1 cellular context compared by ENCODE assay signal in genomic region chr12:64522807-64523206, GRCh38.
TF ChIP-seq lines count a peak whose summit lies in the region.

No MANE protein-coding gene starts in this region.

TF ChIP-seq in SK-N-SH treated with all-trans-retinoic acid at 6 μM for 48 hours, 23 proteins besides CTCF, POLR2A, EP300 and RAD21 (continued from another document):
- no peak for TF ChIP-seq TCF4 (CRISPR knock-in tag; IDR thresholded peaks at IDR 0.05; ENCODE audit: borderline replicate concordance)
- no peak for TF ChIP-seq ZNF565 (CRISPR knock-in tag; conservative IDR thresholded peaks at IDR 0.05; ENCODE audit: low read depth)
- TF ChIP-seq PPARA (CRISPR knock-in tag; IDR thresholded peaks at IDR 0.05; ENCODE audit: borderline replicate concordance) = no peak
- TF ChIP-seq BACH2 (CRISPR knock-in tag; IDR thresholded peaks at IDR 0.05; ENCODE audit: borderline replicate concordance) = no peak
- TF ChIP-seq TOX (CRISPR knock-in tag; IDR thresholded peaks at IDR 0.05; ENCODE audit: borderline replicate concordance) = no peak
- TF ChIP-seq RARB (CRISPR knock-in tag; IDR thresholded peaks at IDR 0.05) = no peak
- TF ChIP-seq CREB5 (CRISPR knock-in tag; IDR thresholded peaks at IDR 0.05; ENCODE audit: low read depth) = no peak
- no peak for TF ChIP-seq ARNTL (CRISPR knock-in tag; IDR thresholded peaks at IDR 0.05; ENCODE audit: borderline replicate concordance, low read depth)
- no peak for TF ChIP-seq CSDC2 (CRISPR knock-in tag; IDR thresholded peaks at IDR 0.05)
- TF ChIP-seq PATZ1 (CRISPR knock-in tag; IDR thresholded peaks at IDR 0.05; ENCODE audit: borderline replicate concordance) = no peak
- no peak for TF ChIP-seq SNAI2 (CRISPR knock-in tag; IDR thresholded peaks at IDR 0.05)
- no peak for TF ChIP-seq GLIS3 (CRISPR knock-in tag; IDR thresholded peaks at IDR 0.05)
